In genomic region chr21:45057886-45058285, GRCh38 we compare ENCODE assay signal across 26 cellular contexts.
"Had no signal": no experiment of that assay in that cellular context is flagged by ENCODE, and none has a peak within 500 bp of the region (broad histone marks: within the 10 kb centered on the region; RNA-seq: fewer than 3 reads in every experiment).

No MANE protein-coding gene starts in this region.

- H3K36me3 Mint-ChIP-seq: activated naive CD4-positive, alpha-beta T cell treated with anti-CD3 and anti-CD28 coated beads, Interleukin-2, amount 10 ng/mL, durations not matched to agents 7 days and 5 days; activated naive CD4-positive, alpha-beta T cell treated with anti-CD3 and anti-CD28 coated beads, Interleukin-2, amount 50 U/mL, for 72 hours; activated naive CD8-positive, alpha-beta T cell treated with anti-CD3 and anti-CD28 coated beads, Interleukin-2, amount 10 ng/mL, durations not matched to agents 7 days and 5 days; brain had no signal

- DNase-seq: activated CD4-positive, alpha-beta memory T cell treated with anti-CD3 and anti-CD28 coated beads, Interleukin-2, amount 10 ng/mL, durations not matched to agents 7 days and 5 days; activated CD4-positive, alpha-beta T cell treated with anti-CD3 and anti-CD28 coated beads for 1 hour; activated CD4-positive, alpha-beta T cell treated with anti-CD3 and anti-CD28 coated beads for 4 hours; activated CD4-positive, alpha-beta T cell treated with anti-CD3 and anti-CD28 coated beads, Interleukin-2, amount 10 ng/mL, durations not matched to agents 7 days and 5 days; activated CD4-positive, alpha-beta T cell treated with anti-CD3 and anti-CD28 coated beads, Interleukin-2, amount 50 U/mL, for 4 hours; activated CD4-positive, CD25-positive, alpha-beta regulatory T cell; activated CD8-positive, alpha-beta memory T cell treated with anti-CD3 and anti-CD28 coated beads, Interleukin-2, amount 50 U/mL, for 48 hours; activated gamma-delta T cell; activated naive CD4-positive, alpha-beta T cell; activated naive CD4-positive, alpha-beta T cell treated with anti-CD3 and anti-CD28 coated beads, Interleukin-2, amount 10 ng/mL, durations not matched to agents 7 days and 5 days; activated naive CD8-positive, alpha-beta T cell treated with anti-CD3 and anti-CD28 coated beads, Interleukin-2, amount 10 ng/mL, durations not matched to agents 7 days and 5 days; activated T-cell treated with anti-CD3 and anti-CD28 coated beads for 4 hours; activated T-cell treated with anti-CD3 and anti-CD28 coated beads, Interleukin-2, amount 50 U/mL, for 24 hours; activated T-cell treated with anti-CD3 and anti-CD28 coated beads, Interleukin-2, amount 50 U/mL, for 72 hours; central memory CD4-positive, alpha-beta T cell; cerebellar nuclear complex; dorsolateral prefrontal cortex; effector memory CD8-positive, alpha-beta T cell; esophagus squamous epithelium; foreskin melanocyte; T-helper 1 cell; T-helper 17 cell had no signal

- H3K27ac Mint-ChIP-seq: activated CD4-positive, alpha-beta memory T cell treated with anti-CD3 and anti-CD28 coated beads, Interleukin-2, amount 10 ng/mL, durations not matched to agents 7 days and 5 days; activated CD4-positive, alpha-beta T cell treated with anti-CD3 and anti-CD28 coated beads, Interleukin-2, amount 10 ng/mL, durations not matched to agents 7 days and 5 days; activated naive CD4-positive, alpha-beta T cell treated with anti-CD3 and anti-CD28 coated beads, Interleukin-2, amount 10 ng/mL, durations not matched to agents 7 days and 5 days; activated naive CD4-positive, alpha-beta T cell treated with anti-CD3 and anti-CD28 coated beads, Interleukin-2, amount 50 U/mL, for 72 hours; activated naive CD8-positive, alpha-beta T cell treated with anti-CD3 and anti-CD28 coated beads, Interleukin-2, amount 10 ng/mL, durations not matched to agents 7 days and 5 days; activated T-cell treated with anti-CD3 and anti-CD28 coated beads, Interleukin-2, amount 50 U/mL, for 24 hours; activated T-cell treated with anti-CD3 and anti-CD28 coated beads, Interleukin-2, amount 50 U/mL, for 72 hours; dendritic cell treated with granulocyte-macrophage colony-stimulating factor and Interleukin-4, amounts not matched to agents 40 ng/mL and 50 ng/mL, for 4 days; effector memory CD8-positive, alpha-beta T cell; T-helper 17 cell had no signal

- H3K9me3 Mint-ChIP-seq: activated CD4-positive, alpha-beta memory T cell treated with anti-CD3 and anti-CD28 coated beads, Interleukin-2, amount 10 ng/mL, durations not matched to agents 7 days and 5 days; activated CD4-positive, alpha-beta T cell treated with anti-CD3 and anti-CD28 coated beads, Interleukin-2, amount 10 ng/mL, durations not matched to agents 7 days and 5 days; activated naive CD4-positive, alpha-beta T cell treated with anti-CD3 and anti-CD28 coated beads, Interleukin-2, amount 10 ng/mL, durations not matched to agents 7 days and 5 days; activated naive CD4-positive, alpha-beta T cell treated with anti-CD3 and anti-CD28 coated beads, Interleukin-2, amount 50 U/mL, for 72 hours; activated naive CD8-positive, alpha-beta T cell treated with anti-CD3 and anti-CD28 coated beads, Interleukin-2, amount 10 ng/mL, durations not matched to agents 7 days and 5 days; activated T-cell treated with anti-CD3 and anti-CD28 coated beads, Interleukin-2, amount 50 U/mL, for 24 hours; activated T-cell treated with anti-CD3 and anti-CD28 coated beads, Interleukin-2, amount 50 U/mL, for 72 hours; dendritic cell treated with granulocyte-macrophage colony-stimulating factor and Interleukin-4, amounts not matched to agents 40 ng/mL and 50 ng/mL, for 4 days; effector memory CD8-positive, alpha-beta T cell had no signal

- ATAC-seq: activated naive CD4-positive, alpha-beta T cell treated with anti-CD3 and anti-CD28 coated beads, Interleukin-2, amount 50 U/mL, for 72 hours; activated T-cell treated with anti-CD3 and anti-CD28 coated beads, Interleukin-2, amount 50 U/mL, for 72 hours; effector memory CD8-positive, alpha-beta T cell; gastroesophageal sphincter; T-helper 17 cell had no signal

- H3K4me1 Mint-ChIP-seq: activated CD4-positive, alpha-beta memory T cell treated with anti-CD3 and anti-CD28 coated beads, Interleukin-2, amount 10 ng/mL, durations not matched to agents 7 days and 5 days; activated CD4-positive, alpha-beta T cell treated with anti-CD3 and anti-CD28 coated beads, Interleukin-2, amount 10 ng/mL, durations not matched to agents 7 days and 5 days; activated naive CD4-positive, alpha-beta T cell treated with anti-CD3 and anti-CD28 coated beads, Interleukin-2, amount 10 ng/mL, durations not matched to agents 7 days and 5 days; T-helper 17 cell had no signal

- H3K4me3 Mint-ChIP-seq: activated CD4-positive, alpha-beta memory T cell treated with anti-CD3 and anti-CD28 coated beads, Interleukin-2, amount 10 ng/mL, durations not matched to agents 7 days and 5 days; activated CD4-positive, alpha-beta T cell treated with anti-CD3 and anti-CD28 coated beads, Interleukin-2, amount 10 ng/mL, durations not matched to agents 7 days and 5 days; activated naive CD4-positive, alpha-beta T cell treated with anti-CD3 and anti-CD28 coated beads, Interleukin-2, amount 10 ng/mL, durations not matched to agents 7 days and 5 days; activated naive CD8-positive, alpha-beta T cell treated with anti-CD3 and anti-CD28 coated beads, Interleukin-2, amount 10 ng/mL, durations not matched to agents 7 days and 5 days; activated T-cell treated with anti-CD3 and anti-CD28 coated beads, Interleukin-2, amount 50 U/mL, for 24 hours; activated T-cell treated with anti-CD3 and anti-CD28 coated beads, Interleukin-2, amount 50 U/mL, for 72 hours; brain; dendritic cell treated with granulocyte-macrophage colony-stimulating factor and Interleukin-4, amounts not matched to agents 40 ng/mL and 50 ng/mL, for 4 days; effector memory CD8-positive, alpha-beta T cell; T-helper 17 cell had no signal
